20 cellular contexts compared by ENCODE assay signal in genomic region chr2:210727549-210727948, GRCh38.
DNase-seq lines count a peak whose midpoint lies in the region; ATAC-seq lines count a peak whose summit lies in the region.
"Had no signal": no experiment of that assay in that cellular context is flagged by ENCODE, and none has a peak within 500 bp of the region (broad histone marks: within the 10 kb centered on the region; RNA-seq: fewer than 3 reads in every experiment).

No MANE protein-coding gene starts in this region.

- no peak overlapping the region for H3K4me3 Mint-ChIP-seq in activated CD8-positive, alpha-beta memory T cell treated with anti-CD3 and anti-CD28 coated beads, Interleukin-2, amount 10 ng/mL, durations not matched to agents 7 days and 5 days
- H3K4me3 Mint-ChIP-seq: B cell; CD4-positive, alpha-beta T cell had no signal

- no peak overlapping the region for H3K27ac Mint-ChIP-seq in activated CD8-positive, alpha-beta memory T cell treated with anti-CD3 and anti-CD28 coated beads, Interleukin-2, amount 10 ng/mL, durations not matched to agents 7 days and 5 days
- H3K27ac Mint-ChIP-seq: B cell; CD4-positive, alpha-beta T cell had no signal

- peak; percentile 27 for ATAC-seq in activated CD8-positive, alpha-beta memory T cell treated with anti-CD3 and anti-CD28 coated beads, Interleukin-2, amount 10 ng/mL, durations not matched to agents 7 days and 5 days
- ATAC-seq in HG03095 (IDR thresholded peaks at IDR 0.05; ENCODE audit: unreplicated experiment): peak; percentile 50
- no peak for ATAC-seq in GM18858 (IDR thresholded peaks at IDR 0.05; ENCODE audit: unreplicated experiment)
- ATAC-seq: K562 had no signal

- no peaks in the 10 kb centered on the region for H3K36me3 Mint-ChIP-seq in activated CD8-positive, alpha-beta memory T cell treated with anti-CD3 and anti-CD28 coated beads, Interleukin-2, amount 10 ng/mL, durations not matched to agents 7 days and 5 days

- no peaks in the 10 kb centered on the region for H3K27me3 Mint-ChIP-seq in activated CD8-positive, alpha-beta memory T cell treated with anti-CD3 and anti-CD28 coated beads, Interleukin-2, amount 10 ng/mL, durations not matched to agents 7 days and 5 days
- H3K27me3 Mint-ChIP-seq: B cell; CD4-positive, alpha-beta T cell had no signal

- CTCF ChIA-PET in activated CD8-positive, alpha-beta memory T cell treated with anti-CD3 and anti-CD28 coated beads, Interleukin-2, amount 10 ng/mL, durations not matched to agents 7 days and 5 days (lab: Charles Lee): interaction anchor here (1.0 kb wide), 1 partner anchor 14 kb away, joined by 3 read pairs; no protein-coding TSS in a partner anchor

- H3K4me1 Mint-ChIP-seq in activated CD8-positive, alpha-beta memory T cell treated with anti-CD3 and anti-CD28 coated beads, Interleukin-2, amount 10 ng/mL, durations not matched to agents 7 days and 5 days: peaks cover 10% of the 10 kb centered on the region
- H3K4me1 Mint-ChIP-seq: B cell had no signal

- no peak overlapping the region for H3K4me3 ChIP-seq in Jurkat, Clone E6-1 (ENCODE audit: low read length)
- H3K4me3 ChIP-seq: GM23248, K562, PC-9, SJCRH30 had no signal

- DNase-seq in activated CD8-positive, alpha-beta memory T cell treated with anti-CD3 and anti-CD28 coated beads, Interleukin-2, amount 10 ng/mL, durations not matched to agents 7 days and 5 days: no peak
- DNase-seq in activated CD8-positive, alpha-beta memory T cell treated with anti-CD3 and anti-CD28 coated beads for 24 hours: no peak
- peak; percentile 20 for DNase-seq in Jurkat, Clone E6-1 (ENCODE audit: low read depth, low spot score)
- DNase-seq in activated gamma-delta T cell treated with Interleukin-2 at 50 U/mL for 16 hours (no peak), SK-N-DZ (ENCODE audit: low spot score) (no peak)
- no peak for DNase-seq in effector CD4-positive, alpha-beta T cell
- DNase-seq: CD4-positive, alpha-beta T cell; DMS53; GM23248; NCI-H1436 treated with DMSO at 0.1 percent for 48 hours; NCI-H2029 treated with DMSO at 0.1 percent for 48 hours; NCI-H2171 treated with DMSO at 0.1 percent for 48 hours; NCI-H446 treated with DMSO at 0.1 percent for 48 hours; NCI-H748 treated with DMSO at 0.1 percent for 48 hours; PC-9; SJCRH30 had no signal

- H3K9me3 Mint-ChIP-seq in activated CD8-positive, alpha-beta memory T cell treated with anti-CD3 and anti-CD28 coated beads, Interleukin-2, amount 10 ng/mL, durations not matched to agents 7 days and 5 days (ENCODE audit: low read depth): no peaks in the 10 kb centered on the region
- H3K9me3 Mint-ChIP-seq: CD4-positive, alpha-beta T cell had no signal
